In the genomic region with DNA sequence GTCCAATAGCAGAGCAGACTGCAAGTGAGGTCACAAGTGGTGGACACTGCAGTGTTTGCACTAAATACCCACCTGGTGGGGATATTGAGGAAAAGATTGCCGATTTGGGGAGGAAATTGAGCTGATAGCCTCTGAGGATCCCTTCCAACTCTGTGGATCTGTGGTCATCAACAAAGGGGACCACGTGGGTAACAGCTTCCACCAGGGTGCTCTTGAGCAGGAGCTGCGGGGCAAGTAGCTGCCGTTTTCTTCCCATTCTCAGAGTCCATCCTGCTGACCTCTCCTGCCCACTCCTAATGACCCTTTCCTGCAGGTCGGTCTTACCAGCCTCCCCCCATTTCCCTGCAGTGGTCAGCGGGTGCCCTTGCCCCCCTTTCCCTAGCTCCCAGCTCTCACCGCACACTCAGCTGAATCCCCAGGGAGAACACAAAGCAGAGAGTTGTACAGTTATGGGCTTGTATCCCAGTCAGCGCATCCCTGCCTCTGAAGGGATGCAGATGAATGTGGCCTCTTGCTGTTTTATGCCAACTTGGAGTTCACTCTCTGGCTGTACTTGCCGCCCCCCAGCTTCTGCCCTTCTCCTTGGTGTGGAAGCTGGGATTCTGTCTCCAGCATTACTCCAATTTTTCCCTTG, we compare ENCODE assay signal across 19 cellular contexts. TPM values are rescaled to one million over a fixed set of nuclear protein-coding genes. Genes with fewer than 3 reads are reported as not detected.
A peak's percentile ranks its signal among the peaks of the same experiment; 100 is the strongest.
DNase-seq lines count a peak whose midpoint lies in the region; ATAC-seq and TF ChIP-seq lines count a peak whose summit lies in the region.
"Had no signal": no experiment of that assay in that cellular context is flagged by ENCODE, and none has a peak within 500 bp of the region (broad histone marks: within the 10 kb centered on the region; RNA-seq: fewer than 3 reads in every experiment).

No MANE protein-coding gene starts in this region.

- no peaks in the 10 kb centered on the region for H3K9me3 Mint-ChIP-seq in H9
- H3K9me3 Mint-ChIP-seq: activated naive CD4-positive, alpha-beta T cell treated with anti-CD3 and anti-CD28 coated beads, Interleukin-2, amount 10 ng/mL, durations not matched to agents 7 days and 5 days; stimulated activated naive CD8-positive, alpha-beta T cell treated with anti-CD3 and anti-CD28 coated beads, Interleukin-15, amount 100 ng/mL, for 72 hours had no signal

- H2AK5ac ChIP-seq in H9 (ENCODE audit: insufficient read length, low read length) (no peak overlapping the region), mesendoderm (ENCODE audit: low read length) (peak overlapping the region; percentile 75)

- H3K14ac ChIP-seq in H9 (ENCODE audit: insufficient read depth, low read length), result no peak overlapping the region

- H3K27ac ChIP-seq in H9 (ENCODE audit: insufficient read length, low read depth, low read length), result no peak overlapping the region
- H3K27ac ChIP-seq in mesendoderm (ENCODE audit: low read depth, low read length), result peak overlapping the region; percentile 36
- H3K27ac ChIP-seq in stomach smooth muscle (ENCODE audit: low read length), result peak overlapping the region; percentile 37
- H3K27ac ChIP-seq in psoas muscle, result no peak overlapping the region

- H2BK15ac ChIP-seq in H9 (ENCODE audit: low read depth, low read length), result no peak overlapping the region
- no peak overlapping the region for H2BK15ac ChIP-seq in mesendoderm (replicated peaks; ENCODE audit: low read depth)

- ATAC-seq in HG02981 (IDR thresholded peaks at IDR 0.05; ENCODE audit: unreplicated experiment), result no peak
- no peak for ATAC-seq in psoas muscle
- no peak for ATAC-seq in esophagus mucosa
- no peak for ATAC-seq in GM19035 (IDR thresholded peaks at IDR 0.05; ENCODE audit: unreplicated experiment)
- ATAC-seq: stimulated activated naive CD8-positive, alpha-beta T cell treated with anti-CD3 and anti-CD28 coated beads, Interleukin-15, amount 100 ng/mL, for 72 hours had no signal

- no peaks in the 10 kb centered on the region for H3K27me3 Mint-ChIP-seq in H9 (ENCODE audit: low read depth)

- DNase-seq in H9, result no peak
- peak; percentile 20 for DNase-seq in choroid plexus epithelial cell (ENCODE audit: low read depth)
- no peak for DNase-seq in mesendoderm
- no peak for DNase-seq in psoas muscle
- DNase-seq: activated CD4-positive, alpha-beta T cell treated with anti-CD3 and anti-CD28 coated beads for 48 hours; activated naive CD4-positive, alpha-beta T cell treated with anti-CD3 and anti-CD28 coated beads, Interleukin-2, amount 10 ng/mL, durations not matched to agents 7 days and 5 days; hippocampal formation; IMR-90; kidney glomerular epithelial cell; NCI-H2081; NCI-H526; stimulated activated naive CD8-positive, alpha-beta T cell treated with anti-CD3 and anti-CD28 coated beads, Interleukin-15, amount 100 ng/mL, for 72 hours had no signal

- H3K9ac ChIP-seq in H9 (ENCODE audit: extremely low read depth, insufficient read length, low read length), result no peak overlapping the region
- peak overlapping the region; percentile 8 for H3K9ac ChIP-seq in mesendoderm (ENCODE audit: low read length)
- no peak overlapping the region for H3K9ac ChIP-seq in stomach smooth muscle (ENCODE audit: low read length in 2 of 2)

- no peaks in the 10 kb centered on the region for H3K79me1 ChIP-seq in H9 (ENCODE audit: insufficient read depth, low read depth, low read length, poor library complexity, severe bottlenecking)
- peaks cover 21% of the 10 kb centered on the region for H3K79me1 ChIP-seq in mesendoderm (ENCODE audit: low read length)

- no peak overlapping the region for H3K4me3 ChIP-seq in choroid plexus epithelial cell (ENCODE audit: low read depth, low read length)
- no peak overlapping the region for H3K4me3 ChIP-seq in mesendoderm (ENCODE audit: low read length)
- no peak overlapping the region for H3K4me3 ChIP-seq in stomach smooth muscle (ENCODE audit: low read length in 2 of 2)
- no peak overlapping the region for H3K4me3 ChIP-seq in psoas muscle
- H3K4me3 ChIP-seq: body of pancreas, HAP-1 had no signal

- intact Hi-C loops in psoas muscle (cut with DNase I), result no loop called here

- H3K56ac ChIP-seq in H9 (ENCODE audit: insufficient read length, low read depth, low read length), result no peak overlapping the region
- H3K56ac ChIP-seq in mesendoderm (ENCODE audit: low read length), result peak overlapping the region; percentile 73

- H3K23ac ChIP-seq in H9 (ENCODE audit: insufficient read length, low read depth, low read length) (no peak overlapping the region), mesendoderm (ENCODE audit: low read length) (no peak overlapping the region)

- H3K9me3 ChIP-seq in H9 (ENCODE audit: control insufficient read depth, low read depth, low read length), result no peaks in the 10 kb centered on the region
- no peaks in the 10 kb centered on the region for H3K9me3 ChIP-seq in stomach smooth muscle (ENCODE audit: control insufficient read depth in 2 of 2, low read length in 2 of 2)
- H3K9me3 ChIP-seq in psoas muscle, result no peaks in the 10 kb centered on the region
- H3K9me3 ChIP-seq: BE2C, body of pancreas, HAP-1 had no signal

- H3K27me3 ChIP-seq in H9 (ENCODE audit: insufficient read depth, low read length) (no peaks in the 10 kb centered on the region), mesendoderm (ENCODE audit: insufficient read depth, low read length, poor library complexity) (no peaks in the 10 kb centered on the region), stomach smooth muscle (ENCODE audit: control insufficient read depth in 1 of 2, insufficient read depth in 2 of 2, low read length in 2 of 2) (no peaks in the 10 kb centered on the region), psoas muscle (ENCODE audit: insufficient read depth in 3 of 3, low read length in 2 of 3) (no peaks in the 10 kb centered on the region)
- H3K27me3 ChIP-seq: BE2C, body of pancreas had no signal

- H3K4me1 ChIP-seq in H9 (ENCODE audit: insufficient read depth, low read length) (peaks cover 24% of the 10 kb centered on the region; the same call in 1 of the 2 replicates), mesendoderm (ENCODE audit: control insufficient read depth, low read depth, low read length) (peaks cover 29% of the 10 kb centered on the region), stomach smooth muscle (ENCODE audit: control insufficient read depth, insufficient read depth, low read length) (peaks cover 63% of the 10 kb centered on the region), psoas muscle (peaks cover 7% of the 10 kb centered on the region)

- H3K79me2 ChIP-seq in H9 (ENCODE audit: insufficient read depth, low read length) (peaks cover 3% of the 10 kb centered on the region), mesendoderm (ENCODE audit: control insufficient read depth, insufficient read depth, low read length) (peaks cover 29% of the 10 kb centered on the region)

- H3K27ac Mint-ChIP-seq in H9, result peak overlapping the region; percentile 28 to 93 (median 81); a peak in 4 of 7 replicates
- H3K27ac Mint-ChIP-seq: activated naive CD4-positive, alpha-beta T cell treated with anti-CD3 and anti-CD28 coated beads, Interleukin-2, amount 10 ng/mL, durations not matched to agents 7 days and 5 days; stimulated activated naive CD8-positive, alpha-beta T cell treated with anti-CD3 and anti-CD28 coated beads, Interleukin-15, amount 100 ng/mL, for 72 hours had no signal

- peaks cover 9 to 27% (median 23%) of the 10 kb centered on the region in 3 experiments; a peak in 6 of 7 replicates for H3K36me3 Mint-ChIP-seq in H9 (ENCODE audit: insufficient read depth in 1 of 3, low read depth in 3 of 3)
- H3K36me3 Mint-ChIP-seq: activated naive CD4-positive, alpha-beta T cell treated with anti-CD3 and anti-CD28 coated beads, Interleukin-2, amount 10 ng/mL, durations not matched to agents 7 days and 5 days had no signal

- H2AFZ ChIP-seq in H9 (ENCODE audit: low read length), result no peak overlapping the region

- H4K5ac ChIP-seq in H9 (ENCODE audit: insufficient read length, low read depth, low read length) (no peak overlapping the region), mesendoderm (ENCODE audit: low read length) (no peak overlapping the region)

- H2BK120ac ChIP-seq in H9 (ENCODE audit: low read depth, low read length, poor library complexity, severe bottlenecking) (no peak overlapping the region), mesendoderm (ENCODE audit: low read depth, low read length) (no peak overlapping the region)

- no peak overlapping the region for H3K4me2 ChIP-seq in H9 (ENCODE audit: insufficient read depth, insufficient read length, low read length)
- no peak overlapping the region for H3K4me2 ChIP-seq in mesendoderm (ENCODE audit: low read length)

- no peaks in the 10 kb centered on the region for H3K23me2 ChIP-seq in H9 (ENCODE audit: insufficient read length, low read depth, low read length, poor library complexity, severe bottlenecking)

- H4K8ac ChIP-seq in H9 (replicated peaks; ENCODE audit: insufficient read length, low read depth, low read length) (no peak overlapping the region), mesendoderm (ENCODE audit: low read depth, low read length) (no peak overlapping the region)

- H2BK5ac ChIP-seq in H9 (ENCODE audit: insufficient read length, low read length) (no peak overlapping the region), mesendoderm (ENCODE audit: low read length) (peak overlapping the region; percentile 58)

- H3K18ac ChIP-seq in H9 (ENCODE audit: insufficient read length, low read depth, low read length), result no peak overlapping the region
- peak overlapping the region; percentile 46 for H3K18ac ChIP-seq in mesendoderm (ENCODE audit: low read length)

- H3T11ph ChIP-seq in H9 (ENCODE audit: low read length), result no peak overlapping the region

- TF ChIP-seq CTCF in H9 (conservative IDR thresholded peaks at IDR 0.05) (no peak), choroid plexus epithelial cell (conservative IDR thresholded peaks at IDR 0.05; ENCODE audit: low read depth, low read length) (no peak), psoas muscle (IDR thresholded peaks at IDR 0.05) (no peak)

- H2BK20ac ChIP-seq in H9 (ENCODE audit: low read depth, low read length, poor library complexity, severe bottlenecking), result no peak overlapping the region

- H4K91ac ChIP-seq in H9 (ENCODE audit: insufficient read length, low read depth, low read length), result no peak overlapping the region

- H2BK12ac ChIP-seq in H9 (ENCODE audit: insufficient read length, low read depth, low read length), result no peak overlapping the region

- H3K4me1 Mint-ChIP-seq in H9, result peaks cover 54 to 61% of the 10 kb centered on the region in 2 experiments
- H3K4me1 Mint-ChIP-seq: stimulated activated naive CD8-positive, alpha-beta T cell treated with anti-CD3 and anti-CD28 coated beads, Interleukin-15, amount 100 ng/mL, for 72 hours had no signal

- H3K4me3 Mint-ChIP-seq in H9, result peak overlapping the region in 1 of 2 experiments; percentile 27; a peak in 1 of 5 replicates
- H3K4me3 Mint-ChIP-seq: activated naive CD4-positive, alpha-beta T cell treated with anti-CD3 and anti-CD28 coated beads, Interleukin-2, amount 10 ng/mL, durations not matched to agents 7 days and 5 days; stimulated activated naive CD8-positive, alpha-beta T cell treated with anti-CD3 and anti-CD28 coated beads, Interleukin-15, amount 100 ng/mL, for 72 hours had no signal

- H4K20me1 ChIP-seq in H9 (ENCODE audit: control insufficient read depth, insufficient read depth, insufficient read length), result no peaks in the 10 kb centered on the region

- H3K4ac ChIP-seq in H9 (ENCODE audit: low read depth, low read length), result no peak overlapping the region
- H3K4ac ChIP-seq in mesendoderm (ENCODE audit: low read depth, low read length), result no peak overlapping the region

- H3K36me3 ChIP-seq in mesendoderm (ENCODE audit: control insufficient read depth, insufficient read depth, low read length), result no peaks in the 10 kb centered on the region
- no peaks in the 10 kb centered on the region for H3K36me3 ChIP-seq in stomach smooth muscle (ENCODE audit: control insufficient read depth in 2 of 2, insufficient read depth in 2 of 2, low read length in 2 of 2)
- H3K36me3 ChIP-seq in psoas muscle (ENCODE audit: insufficient read depth in 1 of 2, low read depth in 1 of 2), result no peaks in the 10 kb centered on the region
- H3K36me3 ChIP-seq: BE2C, HAP-1 had no signal

- no CpG with 5 or more reads among the region's 9 CpGs for WGBS in H9 (ENCODE audit: extremely low coverage, insufficient read length, low lambda C conversion rate)
- WGBS in mesendoderm (ENCODE audit: extremely low coverage, insufficient coverage, low lambda C conversion rate), result no CpG with 5 or more reads among the region's 9 CpGs
- WGBS in psoas muscle, 3 donors, result 87 to 92% (median 92%) methylated on average over 9 of the region's 9 CpGs

RNA-seq across cellular contexts. Expression of gene DAPK1, which starts 18.0 kb away (rescaled TPM):
- 78.3 and 79.4 TPM in 2 replicates for total RNA-seq in H9 (2021)
- 58.2 TPM for polyA plus RNA-seq in mesendoderm (2013, experiment 1 of 2)
- 58.7 TPM for polyA plus RNA-seq in mesendoderm (2013, experiment 2 of 2)
- 1 to 10 TPM; 2.2 to 8.4 (median 3.4) TPM for total RNA-seq in psoas muscle
- polyA plus RNA-seq in psoas muscle, result 1 to 10 TPM in 1 of 3 donors, under 1 TPM in 2; 0.66 to 1.3 (median 0.66) TPM
- total RNA-seq in esophagus mucosa, result 5.4 TPM

Comparison
In these comparisons a context has a peak if more than half of its experiments do, and no peak if none do; other contexts are left out.
1. H3K27ac ChIP-seq: peak in mesendoderm (single experiment) and stomach smooth muscle (single experiment); none in H9 (single experiment) and psoas muscle (single experiment).